27 cellular contexts compared by ENCODE assay signal in genomic region chr1:29438991-29439390, GRCh38.
"Had no signal": no experiment of that assay in that cellular context is flagged by ENCODE, and none has a peak within 500 bp of the region (broad histone marks: within the 10 kb centered on the region; RNA-seq: fewer than 3 reads in every experiment).

No MANE protein-coding gene starts in this region.

- H3K9me3 Mint-ChIP-seq: activated CD4-positive, alpha-beta memory T cell treated with anti-CD3 and anti-CD28 coated beads for 36 hours; activated CD4-positive, alpha-beta T cell treated with anti-CD3 and anti-CD28 coated beads, Interleukin-2, amount 10 ng/mL, durations not matched to agents 24 days and 14 days; activated T-cell treated with anti-CD3 and anti-CD28 coated beads, Interleukin-2, amount 50 U/mL, for 4 hours; activated T-helper 17 cell treated with anti-CD3 and anti-CD28 coated beads, Interleukin-2, amount 50 U/mL, for 72 hours had no signal

- H3K4me1 Mint-ChIP-seq: activated CD4-positive, alpha-beta T cell treated with anti-CD3 and anti-CD28 coated beads for 36 hours; activated CD4-positive, alpha-beta T cell treated with anti-CD3 and anti-CD28 coated beads, Interleukin-2, amount 10 ng/mL, durations not matched to agents 24 days and 14 days; activated CD8-positive, alpha-beta memory T cell treated with anti-CD3 and anti-CD28 coated beads, Interleukin-2, amount 10 ng/mL, durations not matched to agents 7 days and 5 days; activated T-helper 17 cell treated with anti-CD3 and anti-CD28 coated beads, Interleukin-2, amount 50 U/mL, for 72 hours had no signal

- H3K27me3 ChIP-seq: brain microvascular endothelial cell had no signal

- H3K27ac ChIP-seq: brain microvascular endothelial cell had no signal

- H3K36me3 ChIP-seq: brain microvascular endothelial cell had no signal

- FAIRE-seq: astrocyte, colon, frontal cortex had no signal

- H3K4me3 Mint-ChIP-seq: activated CD4-positive, alpha-beta memory T cell treated with anti-CD3 and anti-CD28 coated beads for 36 hours; activated CD4-positive, alpha-beta T cell treated with anti-CD3 and anti-CD28 coated beads for 36 hours; activated CD4-positive, alpha-beta T cell treated with anti-CD3 and anti-CD28 coated beads, Interleukin-2, amount 10 ng/mL, durations not matched to agents 24 days and 14 days; activated CD8-positive, alpha-beta memory T cell treated with anti-CD3 and anti-CD28 coated beads, Interleukin-2, amount 10 ng/mL, durations not matched to agents 7 days and 5 days; activated CD8-positive, alpha-beta T cell treated with anti-CD3 and anti-CD28 coated beads, Interleukin-2, amount 10 ng/mL, durations not matched to agents 7 days and 5 days; activated naive CD8-positive, alpha-beta T cell; activated T-cell treated with anti-CD3 and anti-CD28 coated beads, Interleukin-2, amount 50 U/mL, for 4 hours; activated T-helper 17 cell treated with anti-CD3 and anti-CD28 coated beads, Interleukin-2, amount 50 U/mL, for 72 hours had no signal

- H3K36me3 Mint-ChIP-seq: activated CD4-positive, alpha-beta memory T cell treated with anti-CD3 and anti-CD28 coated beads for 36 hours; activated CD8-positive, alpha-beta memory T cell treated with anti-CD3 and anti-CD28 coated beads, Interleukin-2, amount 10 ng/mL, durations not matched to agents 7 days and 5 days; activated naive CD8-positive, alpha-beta T cell had no signal

- DNase-seq: activated CD4-positive, alpha-beta memory T cell treated with anti-CD3 and anti-CD28 coated beads for 36 hours; activated CD4-positive, alpha-beta T cell treated with anti-CD3 and anti-CD28 coated beads for 36 hours; activated CD4-positive, alpha-beta T cell treated with anti-CD3 and anti-CD28 coated beads, Interleukin-2, amount 10 ng/mL, durations not matched to agents 24 days and 14 days; activated CD4-positive, CD25-positive, alpha-beta regulatory T cell; activated CD4-positive, CD25-positive, alpha-beta regulatory T cell treated with anti-CD3 and anti-CD28 coated beads, Interleukin-2, amount 50 U/mL, for 72 hours; activated CD8-positive, alpha-beta memory T cell treated with anti-CD3 and anti-CD28 coated beads, Interleukin-2, amount 10 ng/mL, durations not matched to agents 7 days and 5 days; activated CD8-positive, alpha-beta T cell treated with anti-CD3 and anti-CD28 coated beads, Interleukin-2, amount 10 ng/mL, durations not matched to agents 7 days and 5 days; activated gamma-delta T cell treated with Interleukin-2 at 50 U/mL for 16 hours; activated naive CD4-positive, alpha-beta T cell treated with anti-CD3 and anti-CD28 coated beads, Interleukin-2, amount 50 U/mL, for 16 hours; activated naive CD4-positive, alpha-beta T cell treated with Interleukin-2 at 50 U/mL for 16 hours; activated T-cell treated with anti-CD3 and anti-CD28 coated beads, Interleukin-2, amount 50 U/mL, for 4 hours; amniotic stem cell; anterior cingulate cortex; brain microvascular endothelial cell; caudate nucleus; cortex of kidney; dermis blood vessel endothelial cell; effector CD8-positive, alpha-beta T cell; foreskin fibroblast; head of caudate nucleus; T-helper 2 cell had no signal

- ATAC-seq: activated CD4-positive, alpha-beta T cell treated with anti-CD3 and anti-CD28 coated beads for 36 hours; activated CD8-positive, alpha-beta memory T cell treated with anti-CD3 and anti-CD28 coated beads, Interleukin-2, amount 10 ng/mL, durations not matched to agents 7 days and 5 days; activated CD8-positive, alpha-beta T cell treated with anti-CD3 and anti-CD28 coated beads, Interleukin-2, amount 10 ng/mL, durations not matched to agents 7 days and 5 days; activated T-cell treated with anti-CD3 and anti-CD28 coated beads, Interleukin-2, amount 50 U/mL, for 4 hours; activated T-helper 17 cell treated with anti-CD3 and anti-CD28 coated beads, Interleukin-2, amount 50 U/mL, for 72 hours; esophagus mucosa had no signal

- H3K27ac Mint-ChIP-seq: activated CD4-positive, alpha-beta memory T cell treated with anti-CD3 and anti-CD28 coated beads for 36 hours; activated CD4-positive, alpha-beta T cell treated with anti-CD3 and anti-CD28 coated beads for 36 hours; activated CD4-positive, alpha-beta T cell treated with anti-CD3 and anti-CD28 coated beads, Interleukin-2, amount 10 ng/mL, durations not matched to agents 24 days and 14 days; activated CD8-positive, alpha-beta memory T cell treated with anti-CD3 and anti-CD28 coated beads, Interleukin-2, amount 10 ng/mL, durations not matched to agents 7 days and 5 days; activated CD8-positive, alpha-beta T cell treated with anti-CD3 and anti-CD28 coated beads, Interleukin-2, amount 10 ng/mL, durations not matched to agents 7 days and 5 days; activated naive CD8-positive, alpha-beta T cell; activated T-helper 17 cell treated with anti-CD3 and anti-CD28 coated beads, Interleukin-2, amount 50 U/mL, for 72 hours had no signal
